ENCODE assay signal across 1 cellular context in genomic region chr1:145281037-145281727, GRCh38.
TF ChIP-seq lines count a peak whose summit lies in the region.

No MANE protein-coding gene starts in this region.

TF ChIP-seq in HEK293, 187 proteins besides CTCF, POLR2A, EP300 and RAD21 (continued from another document):
- TF ChIP-seq ZNF24 (tag by site-specific recombination; IDR thresholded peaks at IDR 0.05) = peak; percentile 98
- peak; percentile 80 for TF ChIP-seq YY1 (tag by site-specific recombination; IDR thresholded peaks at IDR 0.05)
- TF ChIP-seq ZNF239 (tag by site-specific recombination; IDR thresholded peaks at IDR 0.05) = peak; percentile 65; the same call in 1 of the 2 replicates
- peak; percentile 99 for TF ChIP-seq ZXDB (tag by site-specific recombination; IDR thresholded peaks at IDR 0.05)
- peak; percentile 59 for TF ChIP-seq ZBTB26 (tag by site-specific recombination; optimal IDR thresholded peaks at IDR 0.05)
- TF ChIP-seq ZNF366 (tag by site-specific recombination; conservative IDR thresholded peaks at IDR 0.05) = peak; percentile 91
- peak; percentile 52 for TF ChIP-seq SP2 (tag by site-specific recombination; IDR thresholded peaks at IDR 0.05)
- TF ChIP-seq ZNF600 (tag by site-specific recombination; IDR thresholded peaks at IDR 0.05) = peak; percentile 100
- peak; percentile 81 for TF ChIP-seq ZNF610 (tag by site-specific recombination; IDR thresholded peaks at IDR 0.05; ENCODE audit: borderline replicate concordance)
